In the genomic region with DNA sequence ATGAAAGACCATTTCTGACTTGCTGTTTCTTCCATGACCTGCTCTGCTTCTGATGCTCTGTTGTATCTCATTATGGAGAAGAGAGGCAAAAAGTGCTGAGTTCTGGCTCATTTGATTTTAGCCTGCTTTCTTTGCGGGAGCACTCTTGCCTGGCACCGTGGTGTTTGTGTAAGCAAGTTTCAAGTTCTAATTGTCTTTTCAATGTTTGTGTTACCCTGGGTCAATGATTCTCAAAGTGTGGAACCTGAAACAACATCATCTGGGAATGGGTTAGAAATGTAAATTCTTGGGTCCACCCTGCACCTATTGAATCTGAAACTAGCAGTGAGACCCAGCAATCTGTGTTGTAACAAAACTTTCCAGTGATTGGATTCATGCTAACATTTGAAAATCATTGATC, we compare ENCODE assay signal across 13 cellular contexts. TPM values are rescaled to one million over a fixed set of nuclear protein-coding genes. Genes with fewer than 3 reads are reported as not detected.
DNase-seq lines count a peak whose midpoint lies in the region; ATAC-seq lines count a peak whose summit lies in the region.
"Had no signal": no experiment of that assay in that cellular context is flagged by ENCODE, and none has a peak within 500 bp of the region (broad histone marks: within the 10 kb centered on the region; RNA-seq: fewer than 3 reads in every experiment).

No MANE protein-coding gene starts in this region.

- DNase-seq in NCI-H1417 (lab: John Stamatoyannopoulos, UW) = peak in 2 of 3 experiments; percentile 29 to 79
- no peak for DNase-seq in NCI-H1417 treated with DMSO at 0.1 percent for 48 hours (lab: John Stamatoyannopoulos, UW)
- peak; percentile 52 for DNase-seq in NCI-H187 treated with DMSO at 0.1 percent for 48 hours (lab: John Stamatoyannopoulos, UW)
- peak; percentile 56 for DNase-seq in renal cortical epithelial cell (ENCODE audit: low read depth)
- DNase-seq in stimulated activated CD4-positive, alpha-beta T cell treated with anti-CD3 and anti-CD28 coated beads, Interleukin-2, amount 100 ng/mL, for 24 hours = no peak
- no peak for DNase-seq in kidney glomerular epithelial cell (lab: John Stamatoyannopoulos, UW)
- DNase-seq: C1 segment of cervical spinal cord; left ventricle myocardium inferior; NCI-H2171; OCI-M1; stimulated activated naive CD8-positive, alpha-beta T cell treated with anti-CD3 and anti-CD28 coated beads, Interleukin-15, amount 100 ng/mL, for 72 hours had no signal

- ATAC-seq in GM21717 (IDR thresholded peaks at IDR 0.05; ENCODE audit: unreplicated experiment) = peak; percentile 15
- ATAC-seq in GM18867 (IDR thresholded peaks at IDR 0.05; ENCODE audit: unreplicated experiment) = no peak
- ATAC-seq: stimulated activated naive CD8-positive, alpha-beta T cell treated with anti-CD3 and anti-CD28 coated beads, Interleukin-15, amount 100 ng/mL, for 72 hours had no signal

RNA-seq across cellular contexts. Expression of gene PPP1R21, which starts 3.8 kb away (rescaled TPM):
- 24.0 and 49.9 TPM in 2 replicates for total RNA-seq in renal cortical epithelial cell

Comparison
In these comparisons a context has a peak if more than half of its experiments do, and no peak if none do; other contexts are left out.
1. DNase-seq: peak in NCI-H1417 (2 of 3), NCI-H187 treated with DMSO at 0.1 percent for 48 hours (single experiment) and renal cortical epithelial cell (single experiment); none in NCI-H1417 treated with DMSO at 0.1 percent for 48 hours (single experiment), stimulated activated CD4-positive, alpha-beta T cell treated with anti-CD3 and anti-CD28 coated beads, Interleukin-2, amount 100 ng/mL, for 24 hours (0 of 2) and kidney glomerular epithelial cell (single experiment).